21 cellular contexts compared by ENCODE assay signal in genomic region chr3:65503776-65504175, GRCh38.
"Had no signal": no experiment of that assay in that cellular context is flagged by ENCODE, and none has a peak within 500 bp of the region (broad histone marks: within the 10 kb centered on the region; RNA-seq: fewer than 3 reads in every experiment).

No MANE protein-coding gene starts in this region.

- H3K9me3 ChIP-seq: SK-N-SH had no signal

- H3K9me2 ChIP-seq: SK-N-SH had no signal

- H3K27ac ChIP-seq: KMS-11 had no signal

- DNase-seq: Kasumi-1, MM.1S, NCI-H1092 treated with DMSO at 0.1 percent for 48 hours, NCI-H1417, NCI-H1436 treated with DMSO at 0.1 percent for 48 hours, NCI-H1694, NCI-H187 treated with DMSO at 0.1 percent for 48 hours, NCI-H2029 treated with DMSO at 0.1 percent for 48 hours, NCI-H2171 treated with DMSO at 0.1 percent for 48 hours, NCI-H345, NCI-H524, NCI-H526 treated with DMSO at 0.1 percent for 48 hours, NCI-H748 treated with DMSO at 0.1 percent for 48 hours, SHP77 treated with DMSO at 0.1 percent for 48 hours, SK-N-SH, SW 1271, T-cell had no signal

- FAIRE-seq: K562 had no signal

- H3K9ac ChIP-seq: KMS-11, SK-N-SH had no signal

- ATAC-seq: K562, Panc1, Right ventricle myocardium inferior, T-cell had no signal

- H3K4me2 ChIP-seq: KMS-11, SK-N-SH had no signal

- H3K4me3 ChIP-seq: K562 had no signal
